ENCODE assay signal across 11 cellular contexts in the genomic region with DNA sequence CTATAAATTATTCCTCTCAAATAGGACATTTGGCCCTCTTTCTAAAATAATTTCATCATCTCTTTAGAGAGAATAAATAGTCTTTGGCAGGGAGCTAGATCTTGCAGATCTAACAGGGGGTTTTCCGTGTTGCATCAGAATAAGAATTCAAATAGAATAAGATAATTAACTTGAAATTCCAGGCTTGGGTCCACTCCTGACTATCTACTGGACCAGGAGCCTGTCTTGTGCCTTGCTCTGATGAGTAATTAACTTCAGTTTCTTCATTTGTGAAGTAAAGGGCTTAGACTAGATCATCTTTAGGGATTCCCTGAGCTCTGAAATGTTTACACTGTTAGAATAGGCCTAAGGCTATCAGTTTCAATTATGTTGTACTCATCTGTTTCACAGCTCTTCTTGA. TPM values are rescaled to one million over a fixed set of nuclear protein-coding genes. Genes with fewer than 3 reads are reported as not detected.
DNase-seq lines count a peak whose midpoint lies in the region; ATAC-seq and TF ChIP-seq lines count a peak whose summit lies in the region.
"Had no signal": no experiment of that assay in that cellular context is flagged by ENCODE, and none has a peak within 500 bp of the region (broad histone marks: within the 10 kb centered on the region; RNA-seq: fewer than 3 reads in every experiment).

No MANE protein-coding gene starts in this region.

- peak overlapping the region; percentile 93 to 95 for H3K27ac Mint-ChIP-seq in T-cell

- TF ChIP-seq CTCF in fibroblast of mammary gland (conservative IDR thresholded peaks at IDR 0.05; ENCODE audit: control insufficient read depth, insufficient read depth, low read depth, low read length) (no peak), foreskin fibroblast (IDR thresholded peaks at IDR 0.05; ENCODE audit: low read depth, low read length) (no peak)

- 46% methylated on average over 1 of the region's 1 CpG for WGBS in urinary bladder

- H3K4me1 ChIP-seq in urinary bladder (ENCODE audit: insufficient read depth) = no peaks in the 10 kb centered on the region

- POLR2A ChIA-PET in T-cell (lab: Charles Lee) = interaction anchor here in 1 of 2 donors (1.2 kb wide), 1 partner anchor 24 kb away, joined by 4 read pairs; no protein-coding TSS in a partner anchor

- H3K4me3 Mint-ChIP-seq in T-cell = no peak overlapping the region

- DNase-seq in Right ventricle myocardium superior (no peak), cardiac septum (ENCODE audit: low spot score) (no peak), T-cell (no peak), fibroblast of mammary gland (ENCODE audit: low read depth) (peak; percentile 32), foreskin fibroblast (no peak), NCI-H1105 treated with DMSO at 0.1 percent for 48 hours (lab: John Stamatoyannopoulos, UW) (no peak), dedifferentiated amniotic fluid mesenchymal stem cell (ENCODE audit: extremely low spot score) (no peak)
- DNase-seq: Caco-2, esophagus squamous epithelium, lower lobe of right lung had no signal

- H3K4me3 ChIP-seq in fibroblast of mammary gland (ENCODE audit: control insufficient read depth, low read depth, low read length) (no peak overlapping the region), urinary bladder (ENCODE audit: low read depth, low read length) (no peak overlapping the region), foreskin fibroblast (ENCODE audit: low read depth in 1 of 2, low read length in 2 of 2) (no peak overlapping the region)
- H3K4me3 ChIP-seq: esophagus squamous epithelium, lower lobe of right lung had no signal

- no peaks in the 10 kb centered on the region for H3K36me3 Mint-ChIP-seq in T-cell

- H3K9me3 Mint-ChIP-seq in T-cell = no peaks in the 10 kb centered on the region

- CTCF ChIA-PET in T-cell (lab: Charles Lee) = interaction anchor here (0.9 to 1.6 kb wide), 8 partner anchors 10 to 638 kb away, joined by 3 to 7 read pairs (median 4); no protein-coding TSS in a partner anchor

- intact Hi-C loops in Right ventricle myocardium superior (cut with DNase I) = no loop called here
- intact Hi-C loops in cardiac septum (cut with DNase I) = no loop called here

- no peaks in the 10 kb centered on the region for H3K27me3 Mint-ChIP-seq in T-cell

- H3K27ac ChIP-seq in urinary bladder (ENCODE audit: low read depth) = peak overlapping the region; percentile 33

- ATAC-seq in Right ventricle myocardium superior (ENCODE audit: poor library complexity) (peak; percentile 37), T-cell (replicated peaks in 1 of 4) (no peak)

- no peaks in the 10 kb centered on the region for H3K36me3 ChIP-seq in urinary bladder (ENCODE audit: insufficient read depth)
- H3K36me3 ChIP-seq: esophagus squamous epithelium, lower lobe of right lung had no signal

- H3K4me1 Mint-ChIP-seq in T-cell = peaks cover 60 to 70% (median 68%) of the 10 kb centered on the region in 3 donors

RNA-seq across cellular contexts. Expression of a gene that starts 23.5 kb away (rescaled TPM):
- total RNA-seq in Right ventricle myocardium superior (63.0 TPM), cardiac septum (50.6 TPM), T-cell (100 to 1,000 TPM; 361 to 469 (median 428) TPM), urinary bladder (188 TPM)
- polyA plus RNA-seq in urinary bladder = 98.0 TPM

RNA-seq across cellular contexts. Expression of a gene that starts 54.5 kb away (rescaled TPM):
- total RNA-seq in Right ventricle myocardium superior (not detected), cardiac septum (not detected), T-cell (under 1 TPM in 3 of 5 donors, not detected in 2; 0.23 to 0.73 (median 0.60) TPM), urinary bladder (18.9 TPM)
- polyA plus RNA-seq in urinary bladder = 10.2 TPM
- total RNA-seq: Caco-2 had no signal

Comparison
In these comparisons a context has a peak if more than half of its experiments do, and no peak if none do; other contexts are left out.
1. RNA of a gene that starts 54.5 kb away (total RNA-seq): 18.9 TPM in urinary bladder (single experiment); 0.23 to 0.73 TPM in T-cell, not detected in Right ventricle myocardium superior (single experiment) and not detected in cardiac septum (single experiment); every median in the first group is over 10 times any median in the second.